Comparison of ENCODE assay signal across 16 cellular contexts in the genomic region with DNA sequence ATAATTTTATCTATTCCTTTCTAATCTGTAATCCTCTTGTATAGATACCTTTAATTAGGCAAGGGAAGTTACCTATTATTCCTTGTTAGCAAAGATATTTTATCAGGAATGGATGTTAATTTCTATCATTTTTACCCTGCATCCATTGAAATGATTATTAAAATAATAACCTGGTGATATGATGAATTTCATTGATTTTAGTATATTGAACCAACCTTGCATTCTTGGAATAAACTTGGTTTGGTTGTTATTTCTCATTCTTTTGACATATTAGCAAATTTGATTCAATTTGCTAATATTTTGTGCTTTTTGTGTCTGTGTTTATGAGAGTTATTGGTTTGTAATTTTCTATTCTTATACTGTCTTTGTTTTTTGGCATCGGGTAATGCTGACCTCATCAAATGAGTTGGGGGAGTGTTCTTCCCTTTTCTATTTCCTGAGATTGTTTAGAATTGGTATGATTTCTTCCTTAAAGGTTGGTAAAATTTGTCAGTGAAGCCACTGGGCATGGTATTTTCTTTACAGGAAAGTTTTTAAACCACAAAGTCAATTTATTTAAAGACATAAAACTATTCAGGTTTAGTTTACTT.
DNase-seq lines count a peak whose midpoint lies in the region; ATAC-seq, FAIRE-seq and TF ChIP-seq lines count a peak whose summit lies in the region.
"Had no signal": no experiment of that assay in that cellular context is flagged by ENCODE, and none has a peak within 500 bp of the region (broad histone marks: within the 10 kb centered on the region; RNA-seq: fewer than 3 reads in every experiment).

No MANE protein-coding gene starts in this region.

- H4K20me1 ChIP-seq in GM23248 (ENCODE audit: insufficient read depth) = no peaks in the 10 kb centered on the region
- H4K20me1 ChIP-seq in GM23338 (replicated peaks; ENCODE audit: insufficient read depth) = no peaks in the 10 kb centered on the region
- H4K20me1 ChIP-seq: BLaER1 treated with 17β-estradiol and CSF1 and Interleukin-3, amounts not matched to agents 10 nM and 100 nM had no signal

- no peaks in the 10 kb centered on the region for H3K27me3 Mint-ChIP-seq in activated CD8-positive, alpha-beta memory T cell treated with anti-CD3 and anti-CD28 coated beads, Interleukin-2, amount 10 ng/mL, durations not matched to agents 7 days and 5 days
- no peaks in the 10 kb centered on the region for H3K27me3 Mint-ChIP-seq in GM23338 (ENCODE audit: insufficient read depth, low read depth, poor library complexity)
- H3K27me3 Mint-ChIP-seq: CD4-positive, alpha-beta memory T cell had no signal

- DNase-seq in GM23248 = peak; percentile 4
- no peak for DNase-seq in adipocyte (ENCODE audit: low read depth)
- no peak for DNase-seq in DMS114 treated with DMSO at 0.1 percent for 48 hours (lab: John Stamatoyannopoulos, UW; ENCODE audit: unreplicated experiment)
- no peak for DNase-seq in activated CD8-positive, alpha-beta memory T cell treated with anti-CD3 and anti-CD28 coated beads, Interleukin-2, amount 10 ng/mL, durations not matched to agents 7 days and 5 days
- no peak for DNase-seq in GM23338 (ENCODE audit: low spot score)
- DNase-seq: BE2C; Calu3; CD4-positive, alpha-beta memory T cell; COR-L47; DMS153; DND-41; H9; HFFc6 had no signal

- H3K9me2 ChIP-seq in GM23248 (ENCODE audit: insufficient read depth) (no peaks in the 10 kb centered on the region), GM23338 (ENCODE audit: insufficient read depth) (no peaks in the 10 kb centered on the region)

- H3K4me1 ChIP-seq in GM23248 (ENCODE audit: insufficient read depth) = no peaks in the 10 kb centered on the region
- no peaks in the 10 kb centered on the region for H3K4me1 ChIP-seq in adipocyte (ENCODE audit: control insufficient read depth, insufficient read depth, low read length)
- H3K4me1 ChIP-seq in GM23338 (ENCODE audit: insufficient read depth) = peaks cover 8% of the 10 kb centered on the region; the same call in 1 of the 2 replicates
- H3K4me1 ChIP-seq: BE2C; BLaER1 treated with 17β-estradiol and CSF1 and Interleukin-3, amounts not matched to agents 10 nM and 100 nM had no signal

- no peak overlapping the region for H3K27ac Mint-ChIP-seq in activated CD8-positive, alpha-beta memory T cell treated with anti-CD3 and anti-CD28 coated beads, Interleukin-2, amount 10 ng/mL, durations not matched to agents 7 days and 5 days
- no peak overlapping the region for H3K27ac Mint-ChIP-seq in GM23338
- H3K27ac Mint-ChIP-seq: CD4-positive, alpha-beta memory T cell; H9; HFFc6 had no signal

- no peak for TF ChIP-seq CTCF in GM23338 (conservative IDR thresholded peaks at IDR 0.05; ENCODE audit: low read depth in 2 of 2)

- no peak overlapping the region for H3K27ac ChIP-seq in GM23248
- H3K27ac ChIP-seq in GM23338 (ENCODE audit: low read depth) = no peak overlapping the region
- H3K27ac ChIP-seq: BLaER1 treated with 17β-estradiol and CSF1 and Interleukin-3, amounts not matched to agents 10 nM and 100 nM had no signal

- no peaks in the 10 kb centered on the region for H3K79me2 ChIP-seq in GM23248 (ENCODE audit: insufficient read depth)
- no peaks in the 10 kb centered on the region for H3K79me2 ChIP-seq in GM23338 (replicated peaks; ENCODE audit: insufficient read depth)

- H3K36me3 ChIP-seq in GM23248 (ENCODE audit: low read depth) = no peaks in the 10 kb centered on the region
- H3K36me3 ChIP-seq in adipocyte (ENCODE audit: control insufficient read depth, insufficient read depth, low read length, severe bottlenecking) = no peaks in the 10 kb centered on the region
- peaks cover 11% of the 10 kb centered on the region for H3K36me3 ChIP-seq in GM23338 (ENCODE audit: insufficient read depth)
- H3K36me3 ChIP-seq: BE2C had no signal

- CTCF ChIA-PET in activated CD8-positive, alpha-beta memory T cell treated with anti-CD3 and anti-CD28 coated beads, Interleukin-2, amount 10 ng/mL, durations not matched to agents 7 days and 5 days (lab: Charles Lee) = no interaction called here

- H3K4me3 ChIP-seq in GM23248 (no peak overlapping the region), adipocyte (ENCODE audit: low read length) (peak overlapping the region; percentile 24), GM23338 (no peak overlapping the region)
- H3K4me3 ChIP-seq: BLaER1 treated with 17β-estradiol and CSF1 and Interleukin-3, amounts not matched to agents 10 nM and 100 nM had no signal

- H3K9me3 ChIP-seq in GM23248 (ENCODE audit: low read depth) (peaks cover 8% of the 10 kb centered on the region), adipocyte (ENCODE audit: control insufficient read depth, low read length) (peaks cover 49% of the 10 kb centered on the region)
- H3K9me3 ChIP-seq: BE2C had no signal

- peaks cover 10% of the 10 kb centered on the region for H3K36me3 Mint-ChIP-seq in activated CD8-positive, alpha-beta memory T cell treated with anti-CD3 and anti-CD28 coated beads, Interleukin-2, amount 10 ng/mL, durations not matched to agents 7 days and 5 days
- H3K36me3 Mint-ChIP-seq in GM23338 (ENCODE audit: low read depth) = peaks cover 24% of the 10 kb centered on the region; the same call in 2 of the 3 replicates

- H3K27me3 ChIP-seq in GM23248 (replicated peaks; ENCODE audit: insufficient read depth) = no peaks in the 10 kb centered on the region
- H3K27me3 ChIP-seq in adipocyte (replicated peaks; ENCODE audit: control insufficient read depth, insufficient read depth, low read length) = no peaks in the 10 kb centered on the region
- H3K27me3 ChIP-seq in GM23338 (ENCODE audit: insufficient read depth) = no peaks in the 10 kb centered on the region
- H3K27me3 ChIP-seq: BE2C; BLaER1 treated with 17β-estradiol and CSF1 and Interleukin-3, amounts not matched to agents 10 nM and 100 nM had no signal

- H3K4me3 Mint-ChIP-seq in activated CD8-positive, alpha-beta memory T cell treated with anti-CD3 and anti-CD28 coated beads, Interleukin-2, amount 10 ng/mL, durations not matched to agents 7 days and 5 days = no peak overlapping the region
- H3K4me3 Mint-ChIP-seq in GM23338 = no peak overlapping the region
- H3K4me3 Mint-ChIP-seq: CD4-positive, alpha-beta memory T cell; H9; HFFc6 had no signal

- in situ Hi-C loops in GM23248 (cut with MboI) = no loop called here

- H3K4me2 ChIP-seq in GM23248 (ENCODE audit: unreplicated experiment) (no peak overlapping the region), GM23338 (no peak overlapping the region)
- H3K4me2 ChIP-seq: BLaER1 treated with 17β-estradiol and CSF1 and Interleukin-3, amounts not matched to agents 10 nM and 100 nM had no signal

- H3F3A ChIP-seq in GM23248 (ENCODE audit: insufficient read depth) (no peaks in the 10 kb centered on the region), GM23338 (replicated peaks; ENCODE audit: low read depth) (no peaks in the 10 kb centered on the region)

- peak; percentile 45 for FAIRE-seq in islet of Langerhans (lab: Jason Lieb, UNC)
- FAIRE-seq: GM12892 had no signal

- peaks cover 6% of the 10 kb centered on the region for H3K9me3 Mint-ChIP-seq in activated CD8-positive, alpha-beta memory T cell treated with anti-CD3 and anti-CD28 coated beads, Interleukin-2, amount 10 ng/mL, durations not matched to agents 7 days and 5 days (ENCODE audit: low read depth)
- peaks cover 13% of the 10 kb centered on the region for H3K9me3 Mint-ChIP-seq in GM23338

- H2AFZ ChIP-seq in GM23248 = no peak overlapping the region
- no peak overlapping the region for H2AFZ ChIP-seq in GM23338

- H3K4me1 Mint-ChIP-seq in activated CD8-positive, alpha-beta memory T cell treated with anti-CD3 and anti-CD28 coated beads, Interleukin-2, amount 10 ng/mL, durations not matched to agents 7 days and 5 days = no peaks in the 10 kb centered on the region
- H3K4me1 Mint-ChIP-seq in GM23338 = peaks cover 7% of the 10 kb centered on the region

- 95 to 100% methylated on average over 1 of the region's 1 CpG for WGBS in GM23248 (ENCODE audit: low coverage in 1 of 2, low lambda C conversion rate in 2 of 2, missing lambda C conversion rate in 2 of 2), 2 experiments

- H3K9ac ChIP-seq in GM23248 (no peak overlapping the region), adipocyte (ENCODE audit: low read length) (no peak overlapping the region)
- H3K9ac ChIP-seq: BLaER1 treated with 17β-estradiol and CSF1 and Interleukin-3, amounts not matched to agents 10 nM and 100 nM had no signal

- ATAC-seq in activated CD8-positive, alpha-beta memory T cell treated with anti-CD3 and anti-CD28 coated beads, Interleukin-2, amount 10 ng/mL, durations not matched to agents 7 days and 5 days = no peak
- ATAC-seq in GM23338 = no peak

TF ChIP-seq in GM23338, 12 proteins besides CTCF, POLR2A, EP300 and RAD21:
- TF ChIP-seq STAT1 (IDR thresholded peaks at IDR 0.05; ENCODE audit: unreplicated experiment) (no peak), EZH2 (IDR thresholded peaks at IDR 0.05; ENCODE audit: low read depth, unreplicated experiment) (no peak), NANOG (IDR thresholded peaks at IDR 0.05; ENCODE audit: borderline replicate concordance) (no peak), EZH2phosphoT487 (IDR thresholded peaks at IDR 0.05; ENCODE audit: unreplicated experiment) (no peak), CREB1 (CRISPR knock-in tag; IDR thresholded peaks at IDR 0.05; ENCODE audit: low read depth) (no peak), JUNB (IDR thresholded peaks at IDR 0.05; ENCODE audit: unreplicated experiment) (no peak), POLR2AphosphoS5 (IDR thresholded peaks at IDR 0.05; ENCODE audit: low read depth) (no peak), ZNF331 (CRISPR knock-in tag; IDR thresholded peaks at IDR 0.05; ENCODE audit: low read depth) (no peak), ZNF114 (CRISPR knock-in tag; IDR thresholded peaks at IDR 0.05) (no peak)
TF ChIP-seq in GM23338: peak in this region for 0.
